ENCODE assay signal across 26 cellular contexts in the genomic region with DNA sequence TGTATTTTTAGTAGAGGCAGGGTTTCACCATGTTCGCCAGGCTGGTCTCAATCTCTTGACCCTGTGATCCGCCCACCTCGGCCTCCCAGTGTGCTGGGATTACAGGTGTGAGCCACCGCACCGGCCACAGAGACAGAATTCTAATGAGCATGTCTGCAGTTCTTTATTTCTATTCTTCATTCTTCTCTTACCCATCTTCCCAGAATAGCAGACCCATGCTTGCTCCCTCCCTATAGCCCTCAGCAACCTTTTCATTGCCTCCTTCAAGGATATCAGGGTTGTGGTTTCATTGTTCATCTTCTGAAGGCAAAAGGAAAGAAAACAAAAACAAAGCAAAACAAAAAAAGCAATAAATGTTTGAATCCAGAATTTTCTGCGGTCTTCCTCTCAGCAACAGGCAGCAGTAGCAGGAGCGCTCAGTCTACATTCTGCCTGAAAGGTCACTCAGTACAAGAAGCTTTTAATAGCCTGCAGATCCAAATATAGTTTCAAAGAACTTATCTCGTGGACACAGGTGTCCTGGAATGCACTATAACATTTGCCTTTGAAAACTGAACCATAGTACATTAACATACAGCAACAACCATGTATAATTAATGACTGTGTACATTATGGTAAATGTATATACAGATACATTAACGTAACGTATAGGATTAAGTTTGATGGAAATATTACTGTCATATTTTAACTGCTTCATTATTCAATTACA. TPM values are rescaled to one million over a fixed set of nuclear protein-coding genes. Genes with fewer than 3 reads are reported as not detected.
DNase-seq lines count a peak whose midpoint lies in the region; ATAC-seq and TF ChIP-seq lines count a peak whose summit lies in the region.
"Had no signal": no experiment of that assay in that cellular context is flagged by ENCODE, and none has a peak within 500 bp of the region (broad histone marks: within the 10 kb centered on the region; RNA-seq: fewer than 3 reads in every experiment).

A gene with protein sequence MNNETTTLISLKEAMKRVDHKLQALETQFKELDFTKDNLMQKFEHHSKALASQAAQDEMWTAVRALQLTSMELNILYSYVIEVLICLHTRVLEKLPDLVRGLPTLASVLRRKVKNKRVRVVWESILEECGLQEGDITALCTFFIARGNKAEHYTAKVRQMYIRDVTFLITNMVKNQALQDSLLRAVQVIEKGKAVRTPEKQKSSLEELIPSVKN (minus strand): TSS at position 434 of the 709 bp plus-strand sequence. CDS start 137 bp downstream, at position 297.

- H3K36me3 ChIP-seq in smooth muscle cell (ENCODE audit: low read depth) = no peaks in the 10 kb centered on the region
- no peaks in the 10 kb centered on the region for H3K36me3 ChIP-seq in breast epithelium
- H3K36me3 ChIP-seq: Peyer's patch had no signal

- no peaks in the 10 kb centered on the region for H4K20me1 ChIP-seq in smooth muscle cell (ENCODE audit: low read depth)
- H4K20me1 ChIP-seq: BLaER1 treated with 17β-estradiol and CSF1 and Interleukin-3, amounts not matched to agents 10 nM and 100 nM had no signal

- peak within 1 kb of the TSS; percentile 77 for H3K27ac ChIP-seq in right cardiac atrium (ENCODE audit: low read length)
- peak within 1 kb of the TSS; percentile 15 for H3K27ac ChIP-seq in smooth muscle cell (ENCODE audit: low read depth)
- H3K27ac ChIP-seq in breast epithelium = no peak within 1 kb of the TSS
- H3K27ac ChIP-seq: 22Rv1; BLaER1 treated with 17β-estradiol and CSF1 and Interleukin-3, amounts not matched to agents 10 nM and 100 nM; Peyer's patch had no signal

- peaks cover 34% of the 10 kb centered on the region for H3K9me3 Mint-ChIP-seq in T-helper 1 cell treated with Interleukin-12 subunit alpha and Interleukin-12 subunit beta and Interleukin-4 antibody, amounts not matched to agents 30 μg/mL and 1 μg/mL, for 36 hours

- H3K4me1 ChIP-seq in right cardiac atrium (ENCODE audit: control insufficient read depth, insufficient read depth, low read length) (no peaks in the 10 kb centered on the region), smooth muscle cell (ENCODE audit: low read depth) (no peaks in the 10 kb centered on the region), breast epithelium (no peaks in the 10 kb centered on the region)
- H3K4me1 ChIP-seq: BLaER1 treated with 17β-estradiol and CSF1 and Interleukin-3, amounts not matched to agents 10 nM and 100 nM; Peyer's patch had no signal

- peaks cover 6% of the 10 kb centered on the region for H3K4me1 Mint-ChIP-seq in T-helper 1 cell treated with Interleukin-12 subunit alpha and Interleukin-12 subunit beta and Interleukin-4 antibody, amounts not matched to agents 30 μg/mL and 1 μg/mL, for 36 hours (ENCODE audit: low read depth)

- H3K4me3 ChIP-seq in right cardiac atrium (ENCODE audit: low read length) (peak within 1 kb of the TSS; percentile 26), smooth muscle cell (no peak within 1 kb of the TSS), breast epithelium (no peak within 1 kb of the TSS)
- H3K4me3 ChIP-seq: BLaER1 treated with 17β-estradiol and CSF1 and Interleukin-3, amounts not matched to agents 10 nM and 100 nM; Peyer's patch had no signal

- no peaks in the 10 kb centered on the region for H3K79me2 ChIP-seq in smooth muscle cell (ENCODE audit: low read depth)

- peak within 1 kb of the TSS; percentile 16 for H3K27ac Mint-ChIP-seq in T-helper 1 cell treated with Interleukin-12 subunit alpha and Interleukin-12 subunit beta and Interleukin-4 antibody, amounts not matched to agents 30 μg/mL and 1 μg/mL, for 36 hours
- H3K27ac Mint-ChIP-seq: CD8-positive, alpha-beta T cell had no signal

- H3K4me2 ChIP-seq in smooth muscle cell = no peak within 1 kb of the TSS
- H3K4me2 ChIP-seq: BLaER1 treated with 17β-estradiol and CSF1 and Interleukin-3, amounts not matched to agents 10 nM and 100 nM had no signal

- H3K27me3 ChIP-seq in right cardiac atrium (ENCODE audit: control insufficient read depth, insufficient read depth) = no peaks in the 10 kb centered on the region
- no peaks in the 10 kb centered on the region for H3K27me3 ChIP-seq in smooth muscle cell (ENCODE audit: low read depth)
- H3K27me3 ChIP-seq in breast epithelium = no peaks in the 10 kb centered on the region
- H3K27me3 ChIP-seq: BLaER1 treated with 17β-estradiol and CSF1 and Interleukin-3, amounts not matched to agents 10 nM and 100 nM; Peyer's patch had no signal

- no peaks in the 10 kb centered on the region for H3F3A ChIP-seq in smooth muscle cell (ENCODE audit: low read depth)

- H3K27me3 Mint-ChIP-seq in T-helper 1 cell treated with Interleukin-12 subunit alpha and Interleukin-12 subunit beta and Interleukin-4 antibody, amounts not matched to agents 30 μg/mL and 1 μg/mL, for 36 hours (ENCODE audit: low read depth) = peaks cover 22% of the 10 kb centered on the region

- no peak within 1 kb of the TSS for H3K4me3 Mint-ChIP-seq in T-helper 1 cell treated with Interleukin-12 subunit alpha and Interleukin-12 subunit beta and Interleukin-4 antibody, amounts not matched to agents 30 μg/mL and 1 μg/mL, for 36 hours
- H3K4me3 Mint-ChIP-seq: CD8-positive, alpha-beta T cell had no signal

- TF ChIP-seq CTCF in smooth muscle cell (IDR thresholded peaks at IDR 0.05; ENCODE audit: borderline replicate concordance, insufficient read depth, poor library complexity, severe bottlenecking) (no peak), breast epithelium (IDR thresholded peaks at IDR 0.05) (no peak)

- DNase-seq in T-helper 1 cell (no peak), cardiac septum (ENCODE audit: low spot score) (no peak), right cardiac atrium (no peak), smooth muscle cell (lab: John Stamatoyannopoulos, UW; ENCODE audit: unreplicated experiment) (no peak), breast epithelium (ENCODE audit: low spot score in 2 of 2) (no peak)
- no peak for DNase-seq in stimulated activated naive CD4-positive, alpha-beta T cell (lab: John Stamatoyannopoulos, UW)
- DNase-seq: ACHN; Calu3; CD8-positive, alpha-beta T cell; NCI-H1105; NCI-H1694; NCI-H2081; NCI-H2171; NCI-H345; NCI-H524; NCI-H774; Peyer's patch had no signal

- ATAC-seq in right cardiac atrium (peak; percentile 77 to 84), HG02798 (IDR thresholded peaks at IDR 0.05; ENCODE audit: poor library complexity, unreplicated experiment) (no peak)
- ATAC-seq: CD8-positive, alpha-beta T cell; HCT116 had no signal

- no peak for TF ChIP-seq POLR2A in breast epithelium (IDR thresholded peaks at IDR 0.05)

- 74% methylated on average over 10 of the region's 10 CpGs for WGBS in right cardiac atrium
- WGBS in smooth muscle cell (ENCODE audit: low lambda C conversion rate) = 95% methylated on average over 10 of the region's 10 CpGs

- no peak within 1 kb of the TSS for H3K9ac ChIP-seq in smooth muscle cell (ENCODE audit: low read depth)
- H3K9ac ChIP-seq: BLaER1 treated with 17β-estradiol and CSF1 and Interleukin-3, amounts not matched to agents 10 nM and 100 nM had no signal

- H3K36me3 Mint-ChIP-seq in T-helper 1 cell treated with Interleukin-12 subunit alpha and Interleukin-12 subunit beta and Interleukin-4 antibody, amounts not matched to agents 30 μg/mL and 1 μg/mL, for 36 hours (ENCODE audit: low read depth) = peaks cover 4% of the 10 kb centered on the region

- intact Hi-C loops in cardiac septum (cut with DNase I) = no loop called here
- intact Hi-C loops in right cardiac atrium (cut with DNase I) = loop anchor here in 2 of 4 donors (10.0 kb wide), 2 partner anchors 250 to 260 kb away; no protein-coding TSS in a partner anchor
- intact Hi-C loops in breast epithelium (cut with DNase I; ENCODE audit: low total_unique reads) = no loop called here

- no peak within 1 kb of the TSS for H2AFZ ChIP-seq in smooth muscle cell (ENCODE audit: low read depth)

- H3K9me3 ChIP-seq in right cardiac atrium (ENCODE audit: control insufficient read depth, low read length) (peaks cover 5% of the 10 kb centered on the region), smooth muscle cell (replicated peaks; ENCODE audit: low read depth) (peaks cover 15% of the 10 kb centered on the region), breast epithelium (peaks cover 28 to 30% of the 10 kb centered on the region in 2 donors)

RNA-seq across cellular contexts. Expression of the gene that starts here (rescaled TPM):
- total RNA-seq in cardiac septum (28.7 TPM), right cardiac atrium (10 to 100 TPM; 12.1 to 48.1 (median 34.7) TPM), smooth muscle cell (not detected in 2 replicates), breast epithelium (not detected)
- polyA plus RNA-seq in right cardiac atrium (46.1 TPM), smooth muscle cell (not detected in 2 replicates)
- total RNA-seq: Calu3; CD8-positive, alpha-beta T cell; Daoy; H1; LHCN-M2; Peyer's patch; SK-MEL-5 had no signal

Comparison
In these comparisons a context has a peak if more than half of its experiments do, and no peak if none do; other contexts are left out.
1. RNA of the gene that starts here (total RNA-seq): 12.1 to 48.1 TPM in right cardiac atrium and 28.7 TPM in cardiac septum (single experiment); not detected in smooth muscle cell and not detected in breast epithelium; every median in the first group is over 10 times any median in the second.
2. RNA of the gene that starts here (polyA plus RNA-seq): 46.1 TPM in right cardiac atrium (single experiment); not detected in smooth muscle cell; every median in the first group is over 10 times any median in the second.
3. H3K27ac ChIP-seq: peak in right cardiac atrium (single experiment) and smooth muscle cell (single experiment); none in breast epithelium (0 of 2).